ENCODE assay signal across 18 cellular contexts in genomic region chr18:54090856-54091255, GRCh38.
A peak's percentile ranks its signal among the peaks of the same experiment; 100 is the strongest.
DNase-seq lines count a peak whose midpoint lies in the region; ATAC-seq and TF ChIP-seq lines count a peak whose summit lies in the region.
"Had no signal": no experiment of that assay in that cellular context is flagged by ENCODE, and none has a peak within 500 bp of the region (broad histone marks: within the 10 kb centered on the region; RNA-seq: fewer than 3 reads in every experiment).

No MANE protein-coding gene starts in this region.

- dilution Hi-C loops in mammary epithelial cell (cut with HindIII; ENCODE audit: low sequenced_read_pairs): no loop called here

- TF ChIP-seq CTCF in mammary epithelial cell (conservative IDR thresholded peaks at IDR 0.05 in 1 of 2, IDR thresholded peaks at IDR 0.05 in 1 of 2; ENCODE audit: extremely low read depth in 1 of 2, insufficient read depth in 1 of 2, low read depth in 1 of 2, low read length in 2 of 2) (no peak), omental fat pad (IDR thresholded peaks at IDR 0.05) (no peak)

- 20% methylated on average over 2 of the region's 2 CpGs for WGBS in mammary epithelial cell (ENCODE audit: low coverage, missing lambda C conversion rate)

- BruUV-seq in mammary epithelial cell (replicated peaks; lab: Mats Ljungman, UMichigan): no TSS peak

- H3K79me2 ChIP-seq in mammary epithelial cell (ENCODE audit: insufficient read depth, low read length): no peaks in the 10 kb centered on the region

- H3K4me1 ChIP-seq in mammary epithelial cell (ENCODE audit: insufficient read depth, low read length): peaks cover 9% of the 10 kb centered on the region

- H3K4me2 ChIP-seq in mammary epithelial cell (ENCODE audit: insufficient read depth, low read depth, low read length): no peak overlapping the region
- H3K4me2 ChIP-seq: BLaER1 treated with 17β-estradiol and CSF1 and Interleukin-3, amounts not matched to agents 10 nM and 100 nM; PC-9 had no signal

- no peaks in the 10 kb centered on the region for H3K9me3 ChIP-seq in mammary epithelial cell (replicated peaks; ENCODE audit: insufficient read depth, low read length)

- no peaks in the 10 kb centered on the region for H3K36me3 ChIP-seq in mammary epithelial cell (ENCODE audit: insufficient read depth, low read length)
- H3K36me3 ChIP-seq: BLaER1 treated with 17β-estradiol and CSF1 and Interleukin-3, amounts not matched to agents 10 nM and 100 nM had no signal

- H3K4me3 ChIP-seq in mammary epithelial cell (replicated peaks in 1 of 3; ENCODE audit: insufficient read depth in 1 of 3, low read depth in 2 of 3, low read length in 3 of 3): no peak overlapping the region
- H3K4me3 ChIP-seq: BLaER1 treated with 17β-estradiol and CSF1 and Interleukin-3, amounts not matched to agents 10 nM and 100 nM; PC-9 had no signal

- no peak overlapping the region for H3K27ac ChIP-seq in mammary epithelial cell (ENCODE audit: insufficient read depth, low read depth, low read length)
- H3K27ac ChIP-seq: 22Rv1; BLaER1 treated with 17β-estradiol and CSF1 and Interleukin-3, amounts not matched to agents 10 nM and 100 nM; PC-9 had no signal

- no peak overlapping the region for H3K9ac ChIP-seq in mammary epithelial cell (ENCODE audit: insufficient read depth, low read length)
- H3K9ac ChIP-seq: BLaER1 treated with 17β-estradiol and CSF1 and Interleukin-3, amounts not matched to agents 10 nM and 100 nM had no signal

- H4K20me1 ChIP-seq in mammary epithelial cell (ENCODE audit: insufficient read depth, low read length): no peaks in the 10 kb centered on the region

- in situ Hi-C loops in mammary epithelial cell (cut with MboI; ENCODE audit: low sequenced_read_pairs in 2 of 2): no loop called here

- CTCF ChIA-PET in mammary epithelial cell (lab: Charles Lee; ENCODE audit: low non-redundant PET): no interaction called here

- DNase-seq in DMS 273 (lab: John Stamatoyannopoulos, UW; ENCODE audit: unreplicated experiment): peak; percentile 25
- DNase-seq in DMS 273 treated with DMSO at 0.1 percent for 48 hours (lab: John Stamatoyannopoulos, UW): no peak
- DNase-seq in M059J (ENCODE audit: low read depth): peak; percentile 32
- DNase-seq in mammary epithelial cell: peak; percentile 41
- no peak for DNase-seq in omental fat pad (ENCODE audit: low spot score)
- no peak for DNase-seq in pons (ENCODE audit: low spot score)
- no peak for DNase-seq in NCI-H1105 (lab: John Stamatoyannopoulos, UW)
- DNase-seq: DMS79, NCI-H146, NCI-H2081 treated with DMSO at 0.1 percent for 48 hours, NCI-H2227 treated with DMSO at 0.1 percent for 48 hours, NCI-H524 treated with DMSO at 0.1 percent for 48 hours, PC-9, Right ventricle myocardium superior had no signal

- intact Hi-C loops in mammary epithelial cell (cut with micrococcal nuclease): no loop called here

- no peak overlapping the region for H2AFZ ChIP-seq in mammary epithelial cell (ENCODE audit: low read depth, low read length)
- H2AFZ ChIP-seq: PC-9 had no signal

- H3K27me3 ChIP-seq in mammary epithelial cell (ENCODE audit: insufficient read depth, low read length): no peaks in the 10 kb centered on the region

- ATAC-seq in omental fat pad (ENCODE audit: low FRiP score) (peak; percentile 47), GM19397 (IDR thresholded peaks at IDR 0.05; ENCODE audit: unreplicated experiment) (no peak)
- ATAC-seq: HCT116 had no signal

Comparison
In these comparisons a context has a peak if more than half of its experiments do, and no peak if none do; other contexts are left out.
1. DNase-seq: peak in DMS 273 (single experiment), M059J (single experiment) and mammary epithelial cell (single experiment); none in DMS 273 treated with DMSO at 0.1 percent for 48 hours (single experiment), omental fat pad (single experiment), pons (single experiment) and NCI-H1105 (single experiment).